In the genomic region with DNA sequence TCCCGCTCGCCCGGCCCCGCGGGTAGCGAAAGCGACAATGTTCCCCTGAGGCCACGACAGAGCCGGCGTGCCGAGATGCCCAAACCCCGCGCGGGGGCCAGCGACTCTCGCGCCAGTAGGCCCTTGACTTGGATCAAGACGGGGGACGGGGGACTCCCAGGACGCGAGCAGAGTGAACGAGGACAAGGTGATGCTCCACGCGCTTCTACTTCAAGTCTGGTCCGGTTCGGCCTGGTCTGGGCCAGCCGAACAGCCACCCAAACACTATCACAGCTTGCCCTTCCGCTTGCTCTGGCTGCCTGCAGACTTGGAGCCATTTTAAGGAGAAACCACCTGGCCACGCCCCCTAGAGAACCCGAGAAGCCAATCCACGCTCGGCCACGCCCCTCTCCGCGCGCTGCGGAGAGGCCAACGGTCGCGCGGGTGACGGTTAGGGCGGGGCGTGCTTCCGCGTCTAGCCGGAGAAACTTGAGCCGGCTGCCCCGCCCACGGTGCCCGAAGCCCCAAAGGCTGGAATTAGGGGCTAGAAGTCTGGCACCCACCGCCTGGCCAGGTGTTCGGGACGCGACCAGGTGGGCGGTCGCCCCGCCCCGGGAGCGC, we compare ENCODE assay signal across 8 cellular contexts. TPM values are rescaled to one million over a fixed set of nuclear protein-coding genes. Genes with fewer than 3 reads are reported as not detected.
DNase-seq lines count a peak whose midpoint lies in the region; ATAC-seq lines count a peak whose summit lies in the region.

No MANE protein-coding gene starts in this region.

- ATAC-seq in GM21367 (IDR thresholded peaks at IDR 0.05; ENCODE audit: unreplicated experiment), result peak; percentile 38
- peak; percentile 75 for ATAC-seq in effector memory CD8-positive, alpha-beta T cell (replicated peaks)

- H3K9me3 ChIP-seq in mesenchymal stem cell (ENCODE audit: control insufficient read depth, low read length), result no peaks in the 10 kb centered on the region

- H3K18ac ChIP-seq in mesenchymal stem cell (ENCODE audit: low read depth in 1 of 2, low read length in 2 of 2), result peak overlapping the region; percentile 97 to 98

- H3K79me1 ChIP-seq in mesenchymal stem cell (replicated peaks; ENCODE audit: low read length, poor library complexity, severe bottlenecking), result peaks cover 21% of the 10 kb centered on the region

- no peaks in the 10 kb centered on the region for H3K27me3 Mint-ChIP-seq in effector memory CD8-positive, alpha-beta T cell

- peak overlapping the region; percentile 80 for H3K27ac ChIP-seq in mesenchymal stem cell (ENCODE audit: low read length, poor library complexity, severe bottlenecking)

- H2BK15ac ChIP-seq in mesenchymal stem cell (ENCODE audit: low read depth, poor library complexity, severe bottlenecking), result peak overlapping the region; percentile 93

- H3K27me3 ChIP-seq in mesenchymal stem cell (ENCODE audit: control insufficient read depth in 1 of 2, insufficient read depth in 1 of 2, low read length in 2 of 2), result no peaks in the 10 kb centered on the region

- H3K4me1 ChIP-seq in mesenchymal stem cell (ENCODE audit: control insufficient read depth, insufficient read depth, low read depth, low read length), result peaks cover 31% of the 10 kb centered on the region

- peak overlapping the region; percentile 83 for H2BK5ac ChIP-seq in mesenchymal stem cell (ENCODE audit: low read depth, low read length, poor library complexity, severe bottlenecking)

- peak overlapping the region; percentile 94 to 98 for H3K27ac Mint-ChIP-seq in effector memory CD8-positive, alpha-beta T cell

- H3K4me1 Mint-ChIP-seq in effector memory CD8-positive, alpha-beta T cell (ENCODE audit: low read depth in 2 of 2), result peaks cover 22 to 40% of the 10 kb centered on the region in 2 donors

- H3K9ac ChIP-seq in mesenchymal stem cell (ENCODE audit: low read length), result peak overlapping the region; percentile 99

- H2AFZ ChIP-seq in mesenchymal stem cell (ENCODE audit: low read depth, low read length), result peak overlapping the region; percentile 15

- no peaks in the 10 kb centered on the region for H3K9me3 Mint-ChIP-seq in effector memory CD8-positive, alpha-beta T cell

- H3K36me3 Mint-ChIP-seq in effector memory CD8-positive, alpha-beta T cell (ENCODE audit: insufficient read depth), result peaks cover 60% of the 10 kb centered on the region

- H2BK120ac ChIP-seq in mesenchymal stem cell (ENCODE audit: low read depth, low read length), result peak overlapping the region; percentile 98

- peak overlapping the region; percentile 92 to 99 for H3K4ac ChIP-seq in mesenchymal stem cell (ENCODE audit: low read depth in 1 of 2, low read length in 2 of 2)

- peak overlapping the region; percentile 96 for H4K8ac ChIP-seq in mesenchymal stem cell (ENCODE audit: low read length)

- peak overlapping the region; percentile 84 to 94 for H3K4me3 ChIP-seq in mesenchymal stem cell (ENCODE audit: insufficient read depth in 1 of 2, low read depth in 1 of 2, low read length in 2 of 2)

- peaks cover 44 to 45% of the 10 kb centered on the region in 2 experiments for H3K36me3 ChIP-seq in mesenchymal stem cell (ENCODE audit: control insufficient read depth in 1 of 2, insufficient read depth in 2 of 2, low read depth in 1 of 2, low read length in 2 of 2)

- peak overlapping the region in 1 of 2 experiments; percentile 29 for H3K23ac ChIP-seq in mesenchymal stem cell (ENCODE audit: low read length in 2 of 2)

- H2AK5ac ChIP-seq in mesenchymal stem cell (ENCODE audit: low read length, severe bottlenecking), result peak overlapping the region; percentile 35

- H3K4me3 Mint-ChIP-seq in effector memory CD8-positive, alpha-beta T cell, result peak overlapping the region; percentile 91 to 96

- peak overlapping the region in 1 of 2 experiments; percentile 93 for H3K14ac ChIP-seq in mesenchymal stem cell (ENCODE audit: low read length in 2 of 2)

- H4K91ac ChIP-seq in mesenchymal stem cell (ENCODE audit: low read length), result peak overlapping the region; percentile 96

- H2BK12ac ChIP-seq in mesenchymal stem cell (ENCODE audit: low read length in 2 of 2), result peak overlapping the region in 1 of 2 experiments; percentile 75

- H3K4me2 ChIP-seq in mesenchymal stem cell (ENCODE audit: low read length, poor library complexity, severe bottlenecking), result peak overlapping the region; percentile 79

- DNase-seq in COR-L47 (lab: John Stamatoyannopoulos, UW) (peak; percentile 96), HT1080 (ENCODE audit: low read depth) (peak; percentile 98), NOMO-1 (lab: John Stamatoyannopoulos, UW; ENCODE audit: unreplicated experiment in 2 of 2) (peak; percentile 96 to 97), mesenchymal stem cell (peak; percentile 98)
- peak; percentile 98 to 99 (median 98) for DNase-seq in activated CD8-positive, alpha-beta memory T cell treated with anti-CD3 and anti-CD28 coated beads for 48 hours (ENCODE audit: low read depth in 2 of 3, low spot score in 2 of 3)
- peak; percentile 98 to 99 (median 98) for DNase-seq in effector memory CD8-positive, alpha-beta T cell
- DNase-seq in stimulated activated CD8-positive, alpha-beta memory T cell treated with anti-CD3 and anti-CD28 coated beads, Interleukin-12 subunit alpha, Interleukin-12 subunit beta, amount 100 ng/mL, for 24 hours (ENCODE audit: extremely low read depth), result peak; percentile 97

- under 1% methylated on average over 60 of the region's 60 CpGs for WGBS in mesenchymal stem cell

RNA-seq across cellular contexts. Expression of a gene that starts 0.6 kb away (rescaled TPM):
- total RNA-seq in HT1080 (2014; rRNA removed; shearing (Covaris generic)), result 153 and 205 TPM in 2 replicates
- 78.0 and 137 TPM in 2 replicates for polyA plus RNA-seq in HT1080 (2015; cell fraction: cytosol; rRNA removed)
- polyA plus RNA-seq in HT1080 (2015; cell fraction: nucleus; rRNA removed), result 44.3 and 48.0 TPM in 2 replicates
- polyA plus RNA-seq in mesenchymal stem cell (2013, experiment 1 of 2), result 113 TPM
- polyA plus RNA-seq in mesenchymal stem cell (2013, experiment 2 of 2), result 116 TPM

RNA-seq across cellular contexts. Expression of a gene that starts 2.9 kb away (rescaled TPM):
- 51.6 and 64.6 TPM in 2 replicates for total RNA-seq in HT1080 (2014; rRNA removed; shearing (Covaris generic))
- 49.0 and 49.1 TPM in 2 replicates for polyA plus RNA-seq in HT1080 (2015; cell fraction: cytosol; rRNA removed)
- 110 and 123 TPM in 2 replicates for polyA plus RNA-seq in HT1080 (2015; cell fraction: nucleus; rRNA removed)
- 35.4 TPM for polyA plus RNA-seq in mesenchymal stem cell (2013, experiment 1 of 2)
- polyA plus RNA-seq in mesenchymal stem cell (2013, experiment 2 of 2), result 34.8 TPM

RNA-seq across cellular contexts. Expression of a gene that starts 7.9 kb away (rescaled TPM):
- total RNA-seq in HT1080 (2014; rRNA removed; shearing (Covaris generic)), result 562 and 591 TPM in 2 replicates
- 509 and 510 TPM in 2 replicates for polyA plus RNA-seq in HT1080 (2015; cell fraction: cytosol; rRNA removed)
- polyA plus RNA-seq in HT1080 (2015; cell fraction: nucleus; rRNA removed), result 562 and 591 TPM in 2 replicates
- 136 TPM for polyA plus RNA-seq in mesenchymal stem cell (2013, experiment 1 of 2)
- 134 TPM for polyA plus RNA-seq in mesenchymal stem cell (2013, experiment 2 of 2)

RNA-seq across cellular contexts. Expression of a gene that starts 14.1 kb away (rescaled TPM):
- total RNA-seq in HT1080 (2014; rRNA removed; shearing (Covaris generic)), result 87.0 and 97.2 TPM in 2 replicates
- 56.9 and 61.5 TPM in 2 replicates for polyA plus RNA-seq in HT1080 (2015; cell fraction: cytosol; rRNA removed)
- polyA plus RNA-seq in HT1080 (2015; cell fraction: nucleus; rRNA removed), result 336 and 385 TPM in 2 replicates
- polyA plus RNA-seq in mesenchymal stem cell (2013, experiment 1 of 2), result 54.8 TPM
- 51.7 TPM for polyA plus RNA-seq in mesenchymal stem cell (2013, experiment 2 of 2)

RNA-seq across cellular contexts. Expression of a gene that starts 31.3 kb away (rescaled TPM):
- 8.4 and 13.4 TPM in 2 replicates for total RNA-seq in HT1080 (2014; rRNA removed; shearing (Covaris generic))
- polyA plus RNA-seq in HT1080 (2015; cell fraction: cytosol; rRNA removed), result 7.2 and 8.0 TPM in 2 replicates
- polyA plus RNA-seq in HT1080 (2015; cell fraction: nucleus; rRNA removed), result 21.6 and 27.9 TPM in 2 replicates
- 19.1 TPM for polyA plus RNA-seq in mesenchymal stem cell (2013, experiment 1 of 2)
- polyA plus RNA-seq in mesenchymal stem cell (2013, experiment 2 of 2), result 19.3 TPM

Comparison
In these comparisons a context has a peak if more than half of its experiments do, and no peak if none do; other contexts are left out.
1. Peak in every context shown above with its lines: DNase-seq, ATAC-seq, H3K4me3 ChIP-seq and H3K27ac ChIP-seq.